10 cellular contexts compared by ENCODE assay signal in genomic region chr22:29704528-29705285, GRCh38. TPM values are rescaled to one million over a fixed set of nuclear protein-coding genes. Genes with fewer than 3 reads are reported as not detected.
DNase-seq lines count a peak whose midpoint lies in the region; ATAC-seq and TF ChIP-seq lines count a peak whose summit lies in the region.
"Had no signal": no experiment of that assay in that cellular context is flagged by ENCODE, and none has a peak within 500 bp of the region (broad histone marks: within the 10 kb centered on the region; RNA-seq: fewer than 3 reads in every experiment).

No MANE protein-coding gene starts in this region.

- H3K4me3 ChIP-seq in cardiac fibroblast (replicated peaks in 1 of 2; ENCODE audit: low read depth in 2 of 2, low read length in 2 of 2) (no peak overlapping the region), neuronal stem cell (ENCODE audit: low read length in 2 of 2) (no peak overlapping the region)

- no peaks in the 10 kb centered on the region for H3K79me1 ChIP-seq in neuronal stem cell (ENCODE audit: low read depth, low read length)

- DNase-seq in DMS53 (lab: John Stamatoyannopoulos, UW): peak; percentile 58
- peak; percentile 92 for DNase-seq in NCI-H1092 treated with DMSO at 0.1 percent for 48 hours (lab: John Stamatoyannopoulos, UW)
- peak; percentile 19 to 22 for DNase-seq in cardiac fibroblast (ENCODE audit: low read depth in 2 of 2)
- DNase-seq in neuronal stem cell (ENCODE audit: low spot score): no peak
- DNase-seq in central memory CD4-positive, alpha-beta T cell: no peak
- DNase-seq in GM19238 (ENCODE audit: insufficient read length, low spot score): no peak
- DNase-seq: activated CD4-positive, alpha-beta T cell treated with anti-CD3 and anti-CD28 coated beads for 1 hour; MV-4-11 had no signal

- H3K4me1 ChIP-seq in neuronal stem cell (ENCODE audit: control insufficient read depth in 2 of 2, insufficient read depth in 1 of 2, low read depth in 1 of 2, low read length in 2 of 2): peaks cover 24 to 36% of the 10 kb centered on the region in 2 donors

- peak overlapping the region; percentile 38 for H2AFZ ChIP-seq in neuronal stem cell (ENCODE audit: low read length)

- H3K23ac ChIP-seq in neuronal stem cell (ENCODE audit: low read depth, low read length, poor library complexity): peak overlapping the region; percentile 61

- H2BK5ac ChIP-seq in neuronal stem cell (ENCODE audit: low read length): no peak overlapping the region

- no peak overlapping the region for H4K8ac ChIP-seq in neuronal stem cell (ENCODE audit: low read depth, low read length)

- no peak for TF ChIP-seq CTCF in cardiac fibroblast (IDR thresholded peaks at IDR 0.05; ENCODE audit: low read depth, low read length)

- no peak overlapping the region for H2BK12ac ChIP-seq in neuronal stem cell (ENCODE audit: low read length)

- no peak overlapping the region for H4K91ac ChIP-seq in neuronal stem cell (ENCODE audit: low read depth, low read length, poor library complexity)

- H3K18ac ChIP-seq in neuronal stem cell (ENCODE audit: low read length): no peak overlapping the region

- peak overlapping the region; percentile 11 for H3K14ac ChIP-seq in neuronal stem cell (ENCODE audit: low read length)

- no peak overlapping the region for H2BK120ac ChIP-seq in neuronal stem cell (ENCODE audit: low read depth, low read length)

- H2BK15ac ChIP-seq in neuronal stem cell (ENCODE audit: low read length): no peak overlapping the region

- no peak overlapping the region for H3K27ac ChIP-seq in neuronal stem cell (replicated peaks; ENCODE audit: low read length)

- no peak overlapping the region for H3K4me2 ChIP-seq in neuronal stem cell (ENCODE audit: insufficient read depth, low read length, poor library complexity, severe bottlenecking)

- no peaks in the 10 kb centered on the region for H3K36me3 ChIP-seq in neuronal stem cell (replicated peaks in 1 of 2; ENCODE audit: control insufficient read depth in 2 of 2, insufficient read depth in 2 of 2, low read length in 2 of 2)

- H3K27me3 ChIP-seq in neuronal stem cell (ENCODE audit: control insufficient read depth in 3 of 3, insufficient read depth in 3 of 3, low read depth in 1 of 3, low read length in 3 of 3): peaks cover 2 to 32% (median 15%) of the 10 kb centered on the region in 3 experiments

- H2AK5ac ChIP-seq in neuronal stem cell (ENCODE audit: low read depth, low read length): no peak overlapping the region

- ATAC-seq in HG02852 (IDR thresholded peaks at IDR 0.05; ENCODE audit: unreplicated experiment) (no peak), GM18870 (IDR thresholded peaks at IDR 0.05; ENCODE audit: unreplicated experiment) (no peak)

- no peak overlapping the region for H3K4ac ChIP-seq in neuronal stem cell (ENCODE audit: low read length)

- no peaks in the 10 kb centered on the region for H3K9me3 ChIP-seq in neuronal stem cell (replicated peaks in 1 of 2; ENCODE audit: control insufficient read depth in 2 of 2, insufficient read depth in 1 of 2, low read depth in 1 of 2, low read length in 2 of 2)

- no peak overlapping the region for H3K9ac ChIP-seq in neuronal stem cell (ENCODE audit: low read depth, low read length, poor library complexity)

- WGBS in neuronal stem cell (ENCODE audit: extremely low coverage in 2 of 2, insufficient read length in 2 of 2, insufficient replicate concordance in 1 of 2), 2 donors: no CpG with 5 or more reads among the region's 14 CpGs

RNA-seq across cellular contexts. Expression of gene CABP7, which starts 15.1 kb away (rescaled TPM):
- 0.04 TPM for polyA plus RNA-seq in neuronal stem cell (2013, experiment 1 of 2)
- polyA plus RNA-seq in neuronal stem cell (2013, experiment 2 of 2): 0.04 TPM

Comparison
In these comparisons a context has a peak if more than half of its experiments do, and no peak if none do; other contexts are left out.
1. DNase-seq: peak in DMS53 (single experiment), NCI-H1092 treated with DMSO at 0.1 percent for 48 hours (single experiment) and cardiac fibroblast (2 of 2); none in neuronal stem cell (single experiment), central memory CD4-positive, alpha-beta T cell (single experiment) and GM19238 (single experiment).